ENCODE assay signal across 23 cellular contexts in the genomic region with DNA sequence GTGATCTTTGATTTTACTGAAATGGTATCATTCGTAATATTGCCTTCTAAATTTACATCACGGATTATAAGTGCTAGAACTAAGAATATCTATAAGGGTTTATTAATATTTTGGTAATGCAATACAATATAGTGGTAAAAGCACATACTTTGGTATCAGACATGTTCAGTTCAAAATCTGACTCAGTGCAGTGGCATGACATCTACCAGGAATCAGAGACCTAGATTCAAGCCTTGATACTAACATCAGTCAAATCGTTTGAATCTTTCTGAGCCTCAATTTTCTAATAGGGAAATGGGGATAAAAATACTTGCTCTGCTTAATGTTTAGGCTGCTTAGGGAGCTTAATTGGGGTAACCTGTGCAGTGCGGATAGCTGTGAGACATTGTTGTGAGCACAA.
A peak's percentile ranks its signal among the peaks of the same experiment; 100 is the strongest.
DNase-seq lines count a peak whose midpoint lies in the region; ATAC-seq and TF ChIP-seq lines count a peak whose summit lies in the region.
"Had no signal": no experiment of that assay in that cellular context is flagged by ENCODE, and none has a peak within 500 bp of the region (broad histone marks: within the 10 kb centered on the region; RNA-seq: fewer than 3 reads in every experiment).

No MANE protein-coding gene starts in this region.

- WGBS in GM23248 (ENCODE audit: low coverage in 1 of 2, low lambda C conversion rate in 2 of 2, missing lambda C conversion rate in 2 of 2), 2 experiments: 91 to 93% methylated on average over 4 of the region's 4 CpGs
- 68% methylated on average over 4 of the region's 4 CpGs for WGBS in SK-N-SH (ENCODE audit: low lambda C conversion rate)
- whole genome bisulfite sequencing in trophoblast cell (ENCODE audit: extremely low coverage, insufficient coverage, insufficient read length): no CpG with 5 or more reads among the region's 4 CpGs
- 92 to 94% methylated on average over 4 of the region's 4 CpGs for WGBS in esophagus squamous epithelium, 2 donors

- H3K23ac ChIP-seq in trophoblast cell (ENCODE audit: low read length): no peak overlapping the region

- no peak overlapping the region for H2BK5ac ChIP-seq in trophoblast cell (ENCODE audit: low read depth, low read length, poor library complexity)

- no peak for TF ChIP-seq POLR2A in esophagus squamous epithelium (IDR thresholded peaks at IDR 0.05)

- no peak for TF ChIP-seq RAD21 in SK-N-SH (IDR thresholded peaks at IDR 0.05; ENCODE audit: low read length)

- H3K36me3 ChIP-seq in GM23248 (ENCODE audit: low read depth) (no peaks in the 10 kb centered on the region), SK-N-SH (replicated peaks in 1 of 2; ENCODE audit: control insufficient read depth in 1 of 2, insufficient read depth in 2 of 2, low read length in 1 of 2) (no peaks in the 10 kb centered on the region), trophoblast cell (ENCODE audit: control insufficient read depth in 1 of 2, insufficient read depth in 2 of 2, low read length in 2 of 2) (no peaks in the 10 kb centered on the region), esophagus squamous epithelium (no peaks in the 10 kb centered on the region)

- no peak overlapping the region for H4K12ac ChIP-seq in trophoblast cell (ENCODE audit: low read depth, low read length)

- H3K18ac ChIP-seq in trophoblast cell (ENCODE audit: low read length): no peak overlapping the region

- H4K91ac ChIP-seq in trophoblast cell (ENCODE audit: low read depth, low read length): no peak overlapping the region

- DNase-seq in GM23248 (peak; percentile 5), SK-N-SH (no peak), choroid plexus epithelial cell (ENCODE audit: low read depth) (peak; percentile 15), trophoblast cell (peak; percentile 1 to 67), CD14-positive monocyte (ENCODE audit: low spot score) (no peak), esophagus squamous epithelium (lab: John Stamatoyannopoulos, UW) (no peak)
- DNase-seq: CD8-positive, alpha-beta memory T cell; DMS 273 treated with DMSO at 0.1 percent for 48 hours; DMS79; GOT3; HCEC 1CT; MV-4-11; NCI-H1105; NCI-H1436 treated with DMSO at 0.1 percent for 48 hours; NCI-H187 treated with DMSO at 0.1 percent for 48 hours; NCI-H2107; NCI-H524 treated with DMSO at 0.1 percent for 48 hours; NCI-H774 had no signal

- H3K27ac ChIP-seq in GM23248: no peak overlapping the region
- H3K27ac ChIP-seq in SK-N-SH (ENCODE audit: low read depth in 2 of 2, low read length in 1 of 2): no peak overlapping the region
- H3K27ac ChIP-seq in trophoblast cell (ENCODE audit: low read depth, low read length): no peak overlapping the region
- H3K27ac ChIP-seq in esophagus squamous epithelium: no peak overlapping the region
- H3K27ac ChIP-seq: C4-2B, HL-60 had no signal

- H3K14ac ChIP-seq in trophoblast cell (ENCODE audit: low read length): no peak overlapping the region

- no peaks in the 10 kb centered on the region for H3K79me1 ChIP-seq in trophoblast cell (ENCODE audit: low read length)

- in situ Hi-C loops in GM23248 (cut with MboI): no loop called here

- H3K27me3 ChIP-seq in GM23248 (replicated peaks; ENCODE audit: insufficient read depth): no peaks in the 10 kb centered on the region
- H3K27me3 ChIP-seq in SK-N-SH (ENCODE audit: insufficient read depth): no peaks in the 10 kb centered on the region
- H3K27me3 ChIP-seq in trophoblast cell (ENCODE audit: insufficient read depth, low read length): no peaks in the 10 kb centered on the region
- H3K27me3 ChIP-seq in esophagus squamous epithelium: no peaks in the 10 kb centered on the region

- H4K20me1 ChIP-seq in GM23248 (ENCODE audit: insufficient read depth) (no peaks in the 10 kb centered on the region), SK-N-SH (ENCODE audit: insufficient read depth) (no peaks in the 10 kb centered on the region)

- H3K4me1 Mint-ChIP-seq in CD14-positive monocyte: no peaks in the 10 kb centered on the region
- H3K4me1 Mint-ChIP-seq: B cell; CD8-positive, alpha-beta memory T cell had no signal

- TF ChIP-seq EP300 in SK-N-SH (IDR thresholded peaks at IDR 0.05; ENCODE audit: borderline replicate concordance in 1 of 2, low read depth in 1 of 2, low read length in 1 of 2): no peak

- CTCF ChIA-PET in SK-N-SH (lab: Yijun Ruan, JAX): no interaction called here

- H3K27ac Mint-ChIP-seq in CD14-positive monocyte: no peak overlapping the region
- H3K27ac Mint-ChIP-seq: B cell; CD8-positive, alpha-beta memory T cell had no signal

- no peak for ATAC-seq in HG03175 (IDR thresholded peaks at IDR 0.05; ENCODE audit: unreplicated experiment)
- no peak for ATAC-seq in GM21717 (IDR thresholded peaks at IDR 0.05; ENCODE audit: unreplicated experiment)

- H3K4me2 ChIP-seq in GM23248 (ENCODE audit: unreplicated experiment) (no peak overlapping the region), SK-N-SH (no peak overlapping the region), trophoblast cell (ENCODE audit: low read length) (no peak overlapping the region)

- POLR2A ChIA-PET in SK-N-SH (lab: Yijun Ruan, JAX): no interaction called here

- no peaks in the 10 kb centered on the region for H3K79me2 ChIP-seq in GM23248 (ENCODE audit: insufficient read depth)
- no peaks in the 10 kb centered on the region for H3K79me2 ChIP-seq in SK-N-SH (ENCODE audit: insufficient read depth)
- no peaks in the 10 kb centered on the region for H3K79me2 ChIP-seq in trophoblast cell (ENCODE audit: control insufficient read depth, insufficient read depth, low read length, poor library complexity)

- H2AFZ ChIP-seq in GM23248 (peak overlapping the region; percentile 10; the same call in 1 of the 2 replicates), SK-N-SH (ENCODE audit: low read depth) (no peak overlapping the region), trophoblast cell (ENCODE audit: insufficient read depth, low read length, poor library complexity) (no peak overlapping the region)

- peaks cover 2 to 8% (median 3%) of the 10 kb centered on the region in 3 donors for H3K27me3 Mint-ChIP-seq in CD14-positive monocyte (ENCODE audit: low read depth in 3 of 3)
- H3K27me3 Mint-ChIP-seq: B cell had no signal

- no peak overlapping the region for H3K4ac ChIP-seq in trophoblast cell (ENCODE audit: low read depth, low read length)

- H3K4me3 Mint-ChIP-seq in CD14-positive monocyte: no peak overlapping the region
- H3K4me3 Mint-ChIP-seq: B cell; CD8-positive, alpha-beta memory T cell had no signal

- no peak overlapping the region for H2BK120ac ChIP-seq in trophoblast cell (ENCODE audit: insufficient read depth, low read length, poor library complexity)

- no peaks in the 10 kb centered on the region for H3K36me3 Mint-ChIP-seq in CD14-positive monocyte
- H3K36me3 Mint-ChIP-seq: CD8-positive, alpha-beta memory T cell had no signal

- H3K4me3 ChIP-seq in GM23248: no peak overlapping the region
- no peak overlapping the region for H3K4me3 ChIP-seq in SK-N-SH (ENCODE audit: low read depth in 2 of 2, low read length in 1 of 2)
- no peak overlapping the region for H3K4me3 ChIP-seq in choroid plexus epithelial cell (ENCODE audit: low read depth, low read length)
- no peak overlapping the region for H3K4me3 ChIP-seq in trophoblast cell (ENCODE audit: low read depth, low read length)
- H3K4me3 ChIP-seq in esophagus squamous epithelium: no peak overlapping the region

- H3K9ac ChIP-seq in GM23248 (no peak overlapping the region), SK-N-SH (no peak overlapping the region), trophoblast cell (ENCODE audit: low read length) (no peak overlapping the region)

- TF ChIP-seq CTCF in SK-N-SH (IDR thresholded peaks at IDR 0.05): no peak
- TF ChIP-seq CTCF in choroid plexus epithelial cell (conservative IDR thresholded peaks at IDR 0.05; ENCODE audit: low read depth, low read length): no peak
- TF ChIP-seq CTCF in CD14-positive monocyte (IDR thresholded peaks at IDR 0.05): no peak
- no peak for TF ChIP-seq CTCF in esophagus squamous epithelium (IDR thresholded peaks at IDR 0.05)

- no peak overlapping the region for H4K8ac ChIP-seq in trophoblast cell (ENCODE audit: low read depth, low read length)

- intact Hi-C loops in CD14-positive monocyte (cut with micrococcal nuclease) (no loop called here), esophagus squamous epithelium (cut with DNase I) (no loop called here)

- H3F3A ChIP-seq in GM23248 (ENCODE audit: insufficient read depth): no peaks in the 10 kb centered on the region
- H3F3A ChIP-seq in SK-N-SH (replicated peaks; ENCODE audit: insufficient read depth): no peaks in the 10 kb centered on the region

- peaks cover 0 to 5% (median 2%) of the 10 kb centered on the region in 7 donors for H3K9me3 Mint-ChIP-seq in CD14-positive monocyte

- H2BK12ac ChIP-seq in trophoblast cell (ENCODE audit: low read length): no peak overlapping the region

- H3K9me2 ChIP-seq in GM23248 (ENCODE audit: insufficient read depth) (no peaks in the 10 kb centered on the region), SK-N-SH (no peaks in the 10 kb centered on the region; the same call in 1 of the 2 replicates)

- H2AK5ac ChIP-seq in trophoblast cell (ENCODE audit: low read length): no peak overlapping the region

- H3K9me3 ChIP-seq in GM23248 (ENCODE audit: low read depth) (no peaks in the 10 kb centered on the region), SK-N-SH (no peaks in the 10 kb centered on the region), trophoblast cell (ENCODE audit: insufficient read depth, low read depth, low read length) (no peaks in the 10 kb centered on the region), esophagus squamous epithelium (no peaks in the 10 kb centered on the region)

- H3K4me1 ChIP-seq in GM23248 (ENCODE audit: insufficient read depth) (no peaks in the 10 kb centered on the region), SK-N-SH (ENCODE audit: control insufficient read depth in 1 of 2, insufficient read depth in 2 of 2, low read depth in 1 of 2, low read length in 1 of 2) (no peaks in the 10 kb centered on the region), trophoblast cell (ENCODE audit: control insufficient read depth in 1 of 2, insufficient read depth in 2 of 2, low read length in 2 of 2) (no peaks in the 10 kb centered on the region), esophagus squamous epithelium (no peaks in the 10 kb centered on the region)

TF ChIP-seq in SK-N-SH, 30 proteins besides CTCF, POLR2A, EP300 and RAD21:
- TF ChIP-seq POLR2AphosphoS5 (IDR thresholded peaks at IDR 0.05; ENCODE audit: low read depth, low read length): no peak
- TF ChIP-seq, protein P1, sequence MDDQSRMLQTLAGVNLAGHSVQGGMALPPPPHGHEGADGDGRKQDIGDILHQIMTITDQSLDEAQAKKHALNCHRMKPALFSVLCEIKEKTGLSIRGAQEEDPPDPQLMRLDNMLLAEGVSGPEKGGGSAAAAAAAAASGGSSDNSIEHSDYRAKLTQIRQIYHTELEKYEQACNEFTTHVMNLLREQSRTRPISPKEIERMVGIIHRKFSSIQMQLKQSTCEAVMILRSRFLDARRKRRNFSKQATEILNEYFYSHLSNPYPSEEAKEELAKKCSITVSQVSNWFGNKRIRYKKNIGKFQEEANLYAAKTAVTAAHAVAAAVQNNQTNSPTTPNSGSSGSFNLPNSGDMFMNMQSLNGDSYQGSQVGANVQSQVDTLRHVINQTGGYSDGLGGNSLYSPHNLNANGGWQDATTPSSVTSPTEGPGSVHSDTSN (IDR thresholded peaks at IDR 0.05): 0 out of 2 replicates have a peak, but pooled peaks have one; percentile 13
TF ChIP-seq in SK-N-SH: peak in this region for 1.

Comparison
In these comparisons a context has a peak if more than half of its experiments do, and no peak if none do; other contexts are left out.
1. DNase-seq: peak in GM23248 (single experiment), choroid plexus epithelial cell (single experiment) and trophoblast cell (2 of 2); none in SK-N-SH (single experiment), CD14-positive monocyte (single experiment) and esophagus squamous epithelium (single experiment).